Comparison of ENCODE assay signal across 8 cellular contexts in the genomic region with DNA sequence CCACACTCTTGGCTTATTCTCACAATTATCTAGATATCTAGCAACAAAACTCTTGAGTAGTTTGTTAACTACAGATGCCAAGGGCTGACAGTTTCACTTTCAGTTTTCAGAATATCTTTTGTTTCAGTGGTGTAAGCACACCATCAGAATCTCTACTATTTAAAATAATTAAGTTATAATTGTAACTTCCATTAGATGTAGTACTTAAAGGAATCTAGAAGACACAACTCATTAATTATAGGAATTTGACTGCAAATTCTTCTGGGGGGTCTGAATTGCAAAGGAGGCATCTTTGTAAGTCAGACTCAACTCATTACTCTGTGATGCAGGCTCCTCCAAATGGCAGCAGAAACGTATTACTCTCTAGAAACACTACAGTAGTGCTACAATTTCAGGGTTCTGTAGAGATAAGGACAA. TPM values are rescaled to one million over a fixed set of nuclear protein-coding genes. Genes with fewer than 3 reads are reported as not detected.
A peak's percentile ranks its signal among the peaks of the same experiment; 100 is the strongest.
DNase-seq lines count a peak whose midpoint lies in the region; ATAC-seq and TF ChIP-seq lines count a peak whose summit lies in the region.

No MANE protein-coding gene starts in this region.

- peak; percentile 59 for ATAC-seq in HG02798 (IDR thresholded peaks at IDR 0.05; ENCODE audit: poor library complexity, unreplicated experiment)

- H3K27me3 ChIP-seq in A673 (replicated peaks; ENCODE audit: insufficient read depth, low read depth, low read length, poor library complexity) (no peaks in the 10 kb centered on the region), mononuclear cell (ENCODE audit: insufficient read depth, low read length) (no peaks in the 10 kb centered on the region)

- BruUV-seq in A673 (replicated peaks; lab: Mats Ljungman, UMichigan), result no TSS peak

- no peaks in the 10 kb centered on the region for H3K36me3 ChIP-seq in A673 (ENCODE audit: insufficient read depth, low read length, poor library complexity, severe bottlenecking)

- DNase-seq in A673 (ENCODE audit: low spot score) (peak; percentile 71), GM10266 (ENCODE audit: extremely low spot score) (peak; percentile 28), RWPE1 (ENCODE audit: low spot score) (peak; percentile 23), dermis microvascular lymphatic vessel endothelial cell (ENCODE audit: low read depth in 2 of 2) (peak; percentile 33 to 61), D341Med (ENCODE audit: low spot score) (no peak), 8988T (no peak)

- intact Hi-C loops in A673 (cut with micrococcal nuclease; ENCODE audit: unreplicated experiment), result loop anchor here (5.0 kb wide), 1 partner anchor 106 kb away; a partner anchor contains a TSS

- H3K4me3 ChIP-seq in A673 (ENCODE audit: low read depth, low read length, poor library complexity, severe bottlenecking), result peak overlapping the region; percentile 38
- peak overlapping the region; percentile 7 for H3K4me3 ChIP-seq in mononuclear cell (ENCODE audit: low read length)

- peak; percentile 54 for TF ChIP-seq CTCF in A673 (conservative IDR thresholded peaks at IDR 0.05; ENCODE audit: low read depth, low read length)
- TF ChIP-seq CTCF in GM10266 (IDR thresholded peaks at IDR 0.05; ENCODE audit: control insufficient read depth, insufficient read depth, low read depth, missing control alignments), result peak; percentile 33
- peak; percentile 51 for TF ChIP-seq CTCF in RWPE1 (conservative IDR thresholded peaks at IDR 0.05; ENCODE audit: low read depth)

- CTCF ChIA-PET in A673 (lab: Charles Lee) (interaction anchor here (0.7 kb wide), 1 partner anchor 449 kb away, joined by 12 read pairs; no protein-coding TSS in a partner anchor), RWPE1 (lab: Yijun Ruan, JAX) (no interaction called here)

- no peaks in the 10 kb centered on the region for H3K9me3 ChIP-seq in A673 (ENCODE audit: low read depth, low read length, poor library complexity, severe bottlenecking)
- H3K9me3 ChIP-seq in mononuclear cell (ENCODE audit: low read depth, low read length), result no peaks in the 10 kb centered on the region

- H3K4me1 ChIP-seq in A673 (ENCODE audit: insufficient read depth, low read length, poor library complexity, severe bottlenecking) (peaks cover 48% of the 10 kb centered on the region), mononuclear cell (ENCODE audit: insufficient read depth, low read length) (peaks cover 21% of the 10 kb centered on the region)

- POLR2A ChIA-PET in A673 (lab: Charles Lee; ENCODE audit: low non-redundant PET) (no interaction called here), RWPE1 (lab: Yijun Ruan, JAX; ENCODE audit: low non-redundant PET) (no interaction called here)

- peak overlapping the region; percentile 83 for H3K27ac ChIP-seq in A673 (ENCODE audit: low read depth, low read length, poor library complexity, severe bottlenecking)
- no peak overlapping the region for H3K27ac ChIP-seq in RWPE1

RNA-seq across cellular contexts. Expression of a gene that starts 44.9 kb away (rescaled TPM):
- total RNA-seq in A673 (2021), result 22.8 and 28.5 TPM in 2 replicates
- 8.0 and 10.2 TPM in 2 replicates for total RNA-seq in dermis microvascular lymphatic vessel endothelial cell
- total RNA-seq in mononuclear cell, result 90.4 TPM

Comparison
In these comparisons a context has a peak if more than half of its experiments do, and no peak if none do; other contexts are left out.
1. DNase-seq: peak in A673 (single experiment), GM10266 (single experiment), RWPE1 (single experiment) and dermis microvascular lymphatic vessel endothelial cell (2 of 2); none in D341Med (single experiment) and 8988T (single experiment).
2. Peak in every context shown above with its lines, with median percentiles within 50 percentile points of each other: CTCF ChIP-seq.